ENCODE assay signal across 8 cellular contexts in genomic region chr2:84942964-84943421, GRCh38.
A peak's percentile ranks its signal among the peaks of the same experiment; 100 is the strongest.
DNase-seq lines count a peak whose midpoint lies in the region; ATAC-seq and TF ChIP-seq lines count a peak whose summit lies in the region.

No MANE protein-coding gene starts in this region.

- no peaks in the 10 kb centered on the region for H3K4me1 ChIP-seq in tibial artery

- H3K9me3 ChIP-seq in tibial artery: no peaks in the 10 kb centered on the region

- no peaks in the 10 kb centered on the region for H3K9me3 Mint-ChIP-seq in activated naive CD8-positive, alpha-beta T cell (ENCODE audit: low read depth)

- peaks cover 7% of the 10 kb centered on the region for H3K36me3 Mint-ChIP-seq in activated naive CD8-positive, alpha-beta T cell

- no peaks in the 10 kb centered on the region for H3K27me3 Mint-ChIP-seq in activated naive CD8-positive, alpha-beta T cell

- ATAC-seq in GM19463 (IDR thresholded peaks at IDR 0.05; ENCODE audit: unreplicated experiment) (peak; percentile 30), HG03196 (IDR thresholded peaks at IDR 0.05; ENCODE audit: unreplicated experiment) (peak; percentile 31)

- no peaks in the 10 kb centered on the region for H3K36me3 ChIP-seq in tibial artery

- H3K27ac Mint-ChIP-seq in activated naive CD8-positive, alpha-beta T cell: peak overlapping the region; percentile 96

- H3K27ac ChIP-seq in tibial artery: no peak overlapping the region

- H3K27me3 ChIP-seq in tibial artery: no peaks in the 10 kb centered on the region

- H3K4me1 Mint-ChIP-seq in activated naive CD8-positive, alpha-beta T cell (ENCODE audit: low read depth): peaks cover 68% of the 10 kb centered on the region

- no peak for TF ChIP-seq CTCF in GM10266 (IDR thresholded peaks at IDR 0.05; ENCODE audit: control insufficient read depth, insufficient read depth, low read depth, missing control alignments)
- TF ChIP-seq CTCF in tibial artery (IDR thresholded peaks at IDR 0.05): no peak

- intact Hi-C loops in tibial artery (cut with DNase I; ENCODE audit: low total_unique reads): no loop called here

- peak; percentile 52 for DNase-seq in GM10266 (ENCODE audit: extremely low spot score)
- no peak for DNase-seq in OCI-M1 (lab: John Stamatoyannopoulos, UW)
- no peak for DNase-seq in C1 segment of cervical spinal cord (lab: John Stamatoyannopoulos, UW)
- no peak for DNase-seq in tibial artery
- DNase-seq in putamen (ENCODE audit: low spot score): no peak

- no peak overlapping the region for H3K4me3 ChIP-seq in tibial artery

- peak overlapping the region; percentile 82 for H3K4me3 Mint-ChIP-seq in activated naive CD8-positive, alpha-beta T cell
